11 cellular contexts compared by ENCODE assay signal in genomic region chr2:45128580-45128997, GRCh38.
DNase-seq lines count a peak whose midpoint lies in the region; ATAC-seq, FAIRE-seq and TF ChIP-seq lines count a peak whose summit lies in the region.
"Had no signal": no experiment of that assay in that cellular context is flagged by ENCODE, and none has a peak within 500 bp of the region (broad histone marks: within the 10 kb centered on the region; RNA-seq: fewer than 3 reads in every experiment).

No MANE protein-coding gene starts in this region.

- H3K4me3 ChIP-seq in endothelial cell of umbilical vein (replicated peaks in 1 of 3; ENCODE audit: insufficient read depth in 1 of 3, low read depth in 1 of 3, low read length in 3 of 3): no peak overlapping the region

- H3K27me3 ChIP-seq in endothelial cell of umbilical vein (ENCODE audit: control insufficient read depth in 2 of 2, insufficient read depth in 2 of 2, low read length in 2 of 2): no peaks in the 10 kb centered on the region

- no peaks in the 10 kb centered on the region for H3K9me1 ChIP-seq in endothelial cell of umbilical vein (replicated peaks; ENCODE audit: control insufficient read depth, extremely low read depth, insufficient read depth, low read length)

- CTCF ChIA-PET in Calu3 (lab: Charles Lee) (interaction anchor here (0.6 to 0.9 kb wide), 4 partner anchors 9 to 201 kb away, joined by 3 read pairs; no protein-coding TSS in a partner anchor), endothelial cell of umbilical vein (lab: Charles Lee) (interaction anchor here (0.9 to 1.6 kb wide), 6 partner anchors 9 to 147 kb away, joined by 3 to 9 read pairs (median 4); no protein-coding TSS in a partner anchor)
- CTCF ChIA-PET in activated CD4-positive, alpha-beta T cell treated with anti-CD3 and anti-CD28 coated beads for 36 hours (lab: Charles Lee): no interaction called here

- no peaks in the 10 kb centered on the region for H4K20me1 ChIP-seq in endothelial cell of umbilical vein (replicated peaks; ENCODE audit: control insufficient read depth, extremely low read depth, insufficient read depth, low read length)

- H3K9me3 ChIP-seq in endothelial cell of umbilical vein (replicated peaks; ENCODE audit: control insufficient read depth, insufficient read depth, low read length): no peaks in the 10 kb centered on the region

- no peaks in the 10 kb centered on the region for H3K36me3 Mint-ChIP-seq in Calu3 (ENCODE audit: insufficient read depth, unreplicated experiment)
- no peaks in the 10 kb centered on the region for H3K36me3 Mint-ChIP-seq in activated CD4-positive, alpha-beta T cell treated with anti-CD3 and anti-CD28 coated beads for 36 hours (ENCODE audit: low read depth)
- H3K36me3 Mint-ChIP-seq in stimulated activated memory B cell treated with anti-CD40 and anti-IgM and Interleukin-4, amounts not matched to agents 10 μg/mL and 1 μg/mL and 100 μg/mL, for 72 hours: no peaks in the 10 kb centered on the region

- no peaks in the 10 kb centered on the region for H3K79me2 ChIP-seq in endothelial cell of umbilical vein (ENCODE audit: control insufficient read depth, insufficient read depth, low read length)

- dilution Hi-C loops in endothelial cell of umbilical vein (cut with MboI; ENCODE audit: extremely low pct_ligation_motif_present, low sequenced_read_pairs): no loop called here

- FAIRE-seq in endothelial cell of umbilical vein (lab: Jason Lieb, UNC): peak; percentile 91

- peaks cover 7% of the 10 kb centered on the region for H3K4me1 Mint-ChIP-seq in Calu3 (ENCODE audit: low read depth, unreplicated experiment)
- H3K4me1 Mint-ChIP-seq in activated CD4-positive, alpha-beta T cell treated with anti-CD3 and anti-CD28 coated beads for 36 hours: no peaks in the 10 kb centered on the region
- H3K4me1 Mint-ChIP-seq in stimulated activated memory B cell treated with anti-CD40 and anti-IgM and Interleukin-4, amounts not matched to agents 10 μg/mL and 1 μg/mL and 100 μg/mL, for 72 hours: no peaks in the 10 kb centered on the region
- H3K4me1 Mint-ChIP-seq: activated naive CD8-positive, alpha-beta T cell treated with anti-CD3 and anti-CD28 coated beads, Interleukin-2, amount 50 U/mL, for 24 hours had no signal

- BruUV-seq in Calu3 (replicated peaks; lab: Mats Ljungman, UMichigan): no TSS peak
- BruUV-seq in endothelial cell of umbilical vein (replicated peaks; lab: Mats Ljungman, UMichigan): no TSS peak

- H3K4me2 ChIP-seq in endothelial cell of umbilical vein (ENCODE audit: insufficient read depth, low read length): peak overlapping the region; percentile 48

- H3K4me3 Mint-ChIP-seq in Calu3 (ENCODE audit: low read depth, unreplicated experiment): no peak overlapping the region
- no peak overlapping the region for H3K4me3 Mint-ChIP-seq in activated CD4-positive, alpha-beta T cell treated with anti-CD3 and anti-CD28 coated beads for 36 hours
- H3K4me3 Mint-ChIP-seq in stimulated activated memory B cell treated with anti-CD40 and anti-IgM and Interleukin-4, amounts not matched to agents 10 μg/mL and 1 μg/mL and 100 μg/mL, for 72 hours: no peak overlapping the region
- H3K4me3 Mint-ChIP-seq: activated naive CD8-positive, alpha-beta T cell treated with anti-CD3 and anti-CD28 coated beads, Interleukin-2, amount 50 U/mL, for 24 hours had no signal

- TF ChIP-seq POLR2A in endothelial cell of umbilical vein (IDR thresholded peaks at IDR 0.05; ENCODE audit: low read depth, low read length): no peak

- no peaks in the 10 kb centered on the region for H3K27me3 Mint-ChIP-seq in Calu3 (ENCODE audit: unreplicated experiment)
- H3K27me3 Mint-ChIP-seq in activated CD4-positive, alpha-beta T cell treated with anti-CD3 and anti-CD28 coated beads for 36 hours: no peaks in the 10 kb centered on the region
- no peaks in the 10 kb centered on the region for H3K27me3 Mint-ChIP-seq in stimulated activated memory B cell treated with anti-CD40 and anti-IgM and Interleukin-4, amounts not matched to agents 10 μg/mL and 1 μg/mL and 100 μg/mL, for 72 hours

- no peaks in the 10 kb centered on the region for H3K36me3 ChIP-seq in endothelial cell of umbilical vein (ENCODE audit: control insufficient read depth in 2 of 2, extremely low read depth in 1 of 2, insufficient read depth in 2 of 2, low read length in 2 of 2)

- DNase-seq in Calu3 (peak; percentile 64), NCI-H226 (peak; percentile 97), endothelial cell of umbilical vein (ENCODE audit: low read depth, low spot score) (peak; percentile 89), omental fat pad (ENCODE audit: low spot score) (peak; percentile 74), foreskin melanocyte (no peak)
- DNase-seq in activated CD4-positive, alpha-beta T cell treated with anti-CD3 and anti-CD28 coated beads for 36 hours: no peak
- no peak for DNase-seq in effector CD8-positive, alpha-beta T cell (lab: John Stamatoyannopoulos, UW)
- DNase-seq: activated naive CD8-positive, alpha-beta T cell treated with anti-CD3 and anti-CD28 coated beads, Interleukin-2, amount 50 U/mL, for 24 hours; NCI-H524; posterior cingulate gyrus had no signal

- H3K27ac Mint-ChIP-seq in Calu3 (ENCODE audit: unreplicated experiment): no peak overlapping the region
- H3K27ac Mint-ChIP-seq in activated CD4-positive, alpha-beta T cell treated with anti-CD3 and anti-CD28 coated beads for 36 hours: no peak overlapping the region
- H3K27ac Mint-ChIP-seq in stimulated activated memory B cell treated with anti-CD40 and anti-IgM and Interleukin-4, amounts not matched to agents 10 μg/mL and 1 μg/mL and 100 μg/mL, for 72 hours: no peak overlapping the region
- H3K27ac Mint-ChIP-seq: activated naive CD8-positive, alpha-beta T cell treated with anti-CD3 and anti-CD28 coated beads, Interleukin-2, amount 50 U/mL, for 24 hours had no signal

- no peak overlapping the region for H3K9ac ChIP-seq in endothelial cell of umbilical vein (replicated peaks; ENCODE audit: extremely low read depth, insufficient read depth, low read length)

- intact Hi-C loops in Calu3 (cut with micrococcal nuclease; ENCODE audit: unreplicated experiment): no loop called here
- intact Hi-C loops in endothelial cell of umbilical vein (cut with micrococcal nuclease): no loop called here
- intact Hi-C loops in activated CD4-positive, alpha-beta T cell treated with anti-CD3 and anti-CD28 coated beads for 36 hours (cut with DNase I, micrococcal nuclease): no loop called here

- peaks cover 34% of the 10 kb centered on the region for H3K4me1 ChIP-seq in endothelial cell of umbilical vein (ENCODE audit: control insufficient read depth, extremely low read depth, insufficient read depth, low read length)

- peak overlapping the region; percentile 5 for H3K27ac ChIP-seq in endothelial cell of umbilical vein (ENCODE audit: insufficient read depth, low read depth, low read length)

- H2AFZ ChIP-seq in endothelial cell of umbilical vein (ENCODE audit: low read depth, low read length): no peak overlapping the region

- peak; percentile 95 for ATAC-seq in omental fat pad (ENCODE audit: low FRiP score)
- no peak for ATAC-seq in activated CD4-positive, alpha-beta T cell treated with anti-CD3 and anti-CD28 coated beads for 36 hours
- ATAC-seq in stimulated activated memory B cell treated with anti-CD40 and anti-IgM and Interleukin-4, amounts not matched to agents 10 μg/mL and 1 μg/mL and 100 μg/mL, for 72 hours: no peak
- ATAC-seq: activated naive CD8-positive, alpha-beta T cell treated with anti-CD3 and anti-CD28 coated beads, Interleukin-2, amount 50 U/mL, for 24 hours had no signal

- TF ChIP-seq CTCF in Calu3 (IDR thresholded peaks at IDR 0.05; ENCODE audit: unreplicated experiment): no peak
- TF ChIP-seq CTCF in endothelial cell of umbilical vein (IDR thresholded peaks at IDR 0.05; ENCODE audit: extremely low read depth in 1 of 2, insufficient read depth in 1 of 2, low read depth in 1 of 2, low read length in 2 of 2): no peak
- no peak for TF ChIP-seq CTCF in omental fat pad (IDR thresholded peaks at IDR 0.05)

- POLR2A ChIA-PET in endothelial cell of umbilical vein (lab: Charles Lee): no interaction called here
- POLR2A ChIA-PET in activated CD4-positive, alpha-beta T cell treated with anti-CD3 and anti-CD28 coated beads for 36 hours (lab: Charles Lee): no interaction called here

- no peaks in the 10 kb centered on the region for H3K9me3 Mint-ChIP-seq in Calu3 (ENCODE audit: low read depth, unreplicated experiment)
- H3K9me3 Mint-ChIP-seq in activated CD4-positive, alpha-beta T cell treated with anti-CD3 and anti-CD28 coated beads for 36 hours (ENCODE audit: low read depth): no peaks in the 10 kb centered on the region
- no peaks in the 10 kb centered on the region for H3K9me3 Mint-ChIP-seq in stimulated activated memory B cell treated with anti-CD40 and anti-IgM and Interleukin-4, amounts not matched to agents 10 μg/mL and 1 μg/mL and 100 μg/mL, for 72 hours
- H3K9me3 Mint-ChIP-seq: activated naive CD8-positive, alpha-beta T cell treated with anti-CD3 and anti-CD28 coated beads, Interleukin-2, amount 50 U/mL, for 24 hours had no signal

TF ChIP-seq in endothelial cell of umbilical vein, 7 proteins besides CTCF, POLR2A, EP300 and RAD21:
- TF ChIP-seq GATA2 (IDR thresholded peaks at IDR 0.05; ENCODE audit: insufficient read depth, insufficient read length, low read depth, low read length) (peak; percentile 92), FOS (IDR thresholded peaks at IDR 0.05; ENCODE audit: borderline replicate concordance, insufficient read depth, low read length) (peak; percentile 99), MAX (IDR thresholded peaks at IDR 0.05; ENCODE audit: insufficient read depth, insufficient read length) (no peak), JUN (IDR thresholded peaks at IDR 0.05; ENCODE audit: borderline replicate concordance, insufficient read depth, insufficient read length, low read depth) (peak; percentile 66), MYC (IDR thresholded peaks at IDR 0.05; ENCODE audit: low read depth, low read length) (no peak), POLR2AphosphoS5 (IDR thresholded peaks at IDR 0.05; ENCODE audit: insufficient read depth, low read depth, low read length) (peak; percentile 71), EZH2 (IDR thresholded peaks at IDR 0.05; ENCODE audit: borderline replicate concordance, low read depth, low read length, severe bottlenecking) (no peak)

Comparison
In these comparisons a context has a peak if more than half of its experiments do, and no peak if none do; other contexts are left out.
1. DNase-seq: peak in Calu3 (single experiment), NCI-H226 (single experiment), endothelial cell of umbilical vein (single experiment) and omental fat pad (single experiment); none in activated CD4-positive, alpha-beta T cell treated with anti-CD3 and anti-CD28 coated beads for 36 hours (single experiment), foreskin melanocyte (single experiment) and effector CD8-positive, alpha-beta T cell (single experiment).